In genomic region chr3:16311960-16312451, GRCh38 we compare ENCODE assay signal across 9 cellular contexts. TPM values are rescaled to one million over a fixed set of nuclear protein-coding genes. Genes with fewer than 3 reads are reported as not detected.
DNase-seq lines count a peak whose midpoint lies in the region; ATAC-seq, FAIRE-seq and TF ChIP-seq lines count a peak whose summit lies in the region.
"Had no signal": no experiment of that assay in that cellular context is flagged by ENCODE, and none has a peak within 500 bp of the region (broad histone marks: within the 10 kb centered on the region; RNA-seq: fewer than 3 reads in every experiment).

No MANE protein-coding gene starts in this region.

- no peak overlapping the region for H3K18ac ChIP-seq in IMR-90 (ENCODE audit: low read depth, low read length)

- no peak overlapping the region for H3K23ac ChIP-seq in IMR-90 (ENCODE audit: low read depth, low read length)

- H3K4me2 ChIP-seq in IMR-90 (ENCODE audit: low read depth, low read length) = no peak overlapping the region

- H2BK15ac ChIP-seq in IMR-90 (ENCODE audit: low read depth, low read length) = no peak overlapping the region

- CTCF ChIA-PET in CD8-positive, alpha-beta T cell (lab: Charles Lee) = interaction anchor here (1.0 to 14.8 kb wide), 7 partner anchors 7 to 238 kb away, joined by 3 to 388 read pairs (median 5); no protein-coding TSS in a partner anchor
- CTCF ChIA-PET in IMR-90 (lab: Yijun Ruan, JAX) = no interaction called here

- TF ChIP-seq CTCF in CD8-positive, alpha-beta T cell (IDR thresholded peaks at IDR 0.05) = no peak
- TF ChIP-seq CTCF in IMR-90 (conservative IDR thresholded peaks at IDR 0.05; ENCODE audit: low read depth, low read length) (no peak), D721Med (IDR thresholded peaks at IDR 0.05; ENCODE audit: insufficient read depth, missing control alignments) (no peak)

- H2BK20ac ChIP-seq in IMR-90 (ENCODE audit: low read depth, low read length) = no peak overlapping the region

- in situ Hi-C loops in IMR-90 (cut with MboI; ENCODE audit: low sequenced_read_pairs) = no loop called here

- H2AK9ac ChIP-seq in IMR-90 (replicated peaks; ENCODE audit: low read depth, low read length, poor library complexity) = peak overlapping the region; percentile 26

- H3K9ac ChIP-seq in IMR-90 (ENCODE audit: low read depth, low read length) = no peak overlapping the region

- H3K27me3 Mint-ChIP-seq in CD8-positive, alpha-beta T cell (ENCODE audit: low read depth) = no peaks in the 10 kb centered on the region

- no peak for TF ChIP-seq RAD21 in IMR-90 (IDR thresholded peaks at IDR 0.05; ENCODE audit: low read length)

- ATAC-seq in CD8-positive, alpha-beta T cell = peak; percentile 51
- ATAC-seq in GM19468 (IDR thresholded peaks at IDR 0.05; ENCODE audit: extremely low read depth, unreplicated experiment) (peak; percentile 58), IMR-90 (ENCODE audit: low read depth) (no peak)

- no peaks in the 10 kb centered on the region for H3K9me3 Mint-ChIP-seq in CD8-positive, alpha-beta T cell

- no peak overlapping the region for H4K91ac ChIP-seq in IMR-90 (ENCODE audit: insufficient read depth, low read depth, low read length)

- peaks cover 32% of the 10 kb centered on the region for H3K36me3 ChIP-seq in CD8-positive, alpha-beta T cell (ENCODE audit: insufficient read depth, low read length)
- peaks cover 27% of the 10 kb centered on the region for H3K36me3 ChIP-seq in IMR-90 (ENCODE audit: control insufficient read depth, insufficient read depth, low read length)

- no peak for TF ChIP-seq POLR2A in IMR-90 (IDR thresholded peaks at IDR 0.05; ENCODE audit: low read depth, low read length)

- no peaks in the 10 kb centered on the region for H4K20me1 ChIP-seq in IMR-90 (ENCODE audit: insufficient read depth, low read length)

- no peak overlapping the region for H2BK120ac ChIP-seq in IMR-90 (ENCODE audit: low read depth, low read length)

- FAIRE-seq in D721Med (lab: Jason Lieb, UNC) = no peak
- FAIRE-seq: endometrium had no signal

- H3K4me1 Mint-ChIP-seq in CD8-positive, alpha-beta T cell (ENCODE audit: low read depth) = peaks cover 92% of the 10 kb centered on the region

- DNase-seq in CD8-positive, alpha-beta T cell = peak in 6 of 7 experiments; percentile 37 to 76 (median 56)
- no peak for DNase-seq in IMR-90
- DNase-seq in activated effector memory CD4-positive, alpha-beta T cell treated with anti-CD3 and anti-CD28 coated beads, Interleukin-2, amount 50 U/mL, for 16 hours = peak; percentile 80
- DNase-seq in lung microvascular endothelial cell (ENCODE audit: low read depth in 2 of 2) = peak; percentile 62 to 65
- DNase-seq in RKO (ENCODE audit: low spot score) = no peak
- DNase-seq in SW480 (ENCODE audit: low spot score) = no peak
- no peak for DNase-seq in D721Med (ENCODE audit: insufficient read length, low spot score)

- intact Hi-C loops in CD8-positive, alpha-beta T cell (cut with DNase I, micrococcal nuclease) = no loop called here
- intact Hi-C loops in IMR-90 (cut with micrococcal nuclease) = no loop called here

- peak overlapping the region; percentile 23 for H3K4me3 ChIP-seq in CD8-positive, alpha-beta T cell (ENCODE audit: low read depth, low read length)
- H3K4me3 ChIP-seq in IMR-90 (ENCODE audit: insufficient read depth, low read depth, low read length) = no peak overlapping the region

- no peak overlapping the region for H4K8ac ChIP-seq in IMR-90 (ENCODE audit: low read depth in 2 of 2, low read length in 2 of 2)

- H3K14ac ChIP-seq in IMR-90 (replicated peaks; ENCODE audit: low read depth, low read length) = no peak overlapping the region

- no peak overlapping the region for H2BK5ac ChIP-seq in IMR-90 (ENCODE audit: low read depth, low read length, poor library complexity, severe bottlenecking)

- H3K9me1 ChIP-seq in IMR-90 (ENCODE audit: insufficient read depth, low read length) = peaks cover 26% of the 10 kb centered on the region

- no peaks in the 10 kb centered on the region for H3K27me3 ChIP-seq in CD8-positive, alpha-beta T cell (ENCODE audit: insufficient read depth, low read length)
- H3K27me3 ChIP-seq in IMR-90 (ENCODE audit: control insufficient read depth, insufficient read depth, low read length) = no peaks in the 10 kb centered on the region

- dilution Hi-C loops in IMR-90 (cut with HindIII; ENCODE audit: low sequenced_read_pairs, unreplicated experiment) = no loop called here

- no peak overlapping the region for H4K5ac ChIP-seq in IMR-90 (ENCODE audit: low read depth, low read length)

- no peak overlapping the region for H2AFZ ChIP-seq in IMR-90 (replicated peaks; ENCODE audit: low read length, poor library complexity)

- H3K27ac ChIP-seq in CD8-positive, alpha-beta T cell (ENCODE audit: low read depth, low read length) = peak overlapping the region; percentile 46
- H3K27ac ChIP-seq in IMR-90 (ENCODE audit: insufficient read depth, low read length) = no peak overlapping the region

- H3K56ac ChIP-seq in IMR-90 (ENCODE audit: extremely low read depth, insufficient read depth, low read length) = no peak overlapping the region

- peak overlapping the region; percentile 95 for H3K27ac Mint-ChIP-seq in CD8-positive, alpha-beta T cell

- peaks cover 5 to 30% of the 10 kb centered on the region in 2 experiments; a peak in 3 of 4 replicates for H3K79me1 ChIP-seq in IMR-90 (ENCODE audit: low read depth in 1 of 2, low read length in 2 of 2)

- peaks cover 94% of the 10 kb centered on the region for H3K4me1 ChIP-seq in CD8-positive, alpha-beta T cell (ENCODE audit: insufficient read depth, low read length)
- peaks cover 4% of the 10 kb centered on the region; the same call in 1 of the 2 replicates for H3K4me1 ChIP-seq in IMR-90 (ENCODE audit: control insufficient read depth, insufficient read depth, low read length)

- H2AK5ac ChIP-seq in IMR-90 (ENCODE audit: low read depth, low read length) = no peak overlapping the region

- peaks cover 88% of the 10 kb centered on the region for H3K36me3 Mint-ChIP-seq in CD8-positive, alpha-beta T cell

- no peaks in the 10 kb centered on the region for H3K9me3 ChIP-seq in CD8-positive, alpha-beta T cell (ENCODE audit: low read length)
- no peaks in the 10 kb centered on the region for H3K9me3 ChIP-seq in IMR-90 (ENCODE audit: control insufficient read depth, insufficient read depth, low read length)

- no TSS peak for BruUV-seq in IMR-90 (replicated peaks; lab: Mats Ljungman, UMichigan)

- H3K4me3 Mint-ChIP-seq in CD8-positive, alpha-beta T cell = peak overlapping the region; percentile 68

- H3K4ac ChIP-seq in IMR-90 (ENCODE audit: low read depth, low read length) = no peak overlapping the region

- 72% methylated on average over 2 of the region's 6 CpGs; no CpG with 5 or more reads in 1 of the 2 experiments for WGBS in IMR-90 (ENCODE audit: extremely low coverage in 2 of 2, insufficient read length in 1 of 2), 2 experiments

- POLR2A ChIA-PET in CD8-positive, alpha-beta T cell (lab: Charles Lee) = interaction anchor here (0.8 to 9.2 kb wide), 10 partner anchors 8 to 200 kb away, joined by 3 to 128 read pairs (median 4); no protein-coding TSS in a partner anchor
- POLR2A ChIA-PET in IMR-90 (lab: Charles Lee; ENCODE audit: unreplicated experiment) = no interaction called here

TF ChIP-seq in IMR-90, 13 proteins besides CTCF, POLR2A, EP300 and RAD21:
- no peak for TF ChIP-seq ELK1 (IDR thresholded peaks at IDR 0.05; ENCODE audit: borderline replicate concordance, low read depth, low read length)
- TF ChIP-seq MAFK (IDR thresholded peaks at IDR 0.05; ENCODE audit: low read depth, low read length) = no peak
- TF ChIP-seq MXI1 (IDR thresholded peaks at IDR 0.05; ENCODE audit: borderline replicate concordance, low read depth, low read length) = no peak
- no peak for TF ChIP-seq RCOR1 (IDR thresholded peaks at IDR 0.05; ENCODE audit: insufficient replicate concordance, low read length)
- no peak for TF ChIP-seq CEBPB (IDR thresholded peaks at IDR 0.05; ENCODE audit: low read depth, low read length)
- no peak for TF ChIP-seq SMC3 (IDR thresholded peaks at IDR 0.05; ENCODE audit: low read depth, low read length)
- TF ChIP-seq BHLHE40 (IDR thresholded peaks at IDR 0.05; ENCODE audit: low read depth, low read length) = no peak
- TF ChIP-seq MAZ (IDR thresholded peaks at IDR 0.05; ENCODE audit: borderline replicate concordance, low read depth, low read length) = no peak
- no peak for TF ChIP-seq NFE2L2 (IDR thresholded peaks at IDR 0.05; ENCODE audit: low read depth, low read length)
- TF ChIP-seq USF2 (IDR thresholded peaks at IDR 0.05; ENCODE audit: low read depth, low read length) = no peak
- no peak for TF ChIP-seq CHD1 (IDR thresholded peaks at IDR 0.05; ENCODE audit: low read depth, low read length)
- no peak for TF ChIP-seq RFX5 (IDR thresholded peaks at IDR 0.05; ENCODE audit: low read depth, low read length)
- TF ChIP-seq FOS (IDR thresholded peaks at IDR 0.05; ENCODE audit: low read depth, low read length) = no peak

RNA-seq across cellular contexts. Expression of gene OXNAD1, which starts 47.0 kb away (rescaled TPM):
- total RNA-seq in CD8-positive, alpha-beta T cell = 100 to 1,000 TPM; 156 TPM
- total RNA-seq in IMR-90 (2012; rRNA removed) = 11.1 and 11.3 TPM in 2 replicates
- 5.0 and 6.2 TPM in 2 replicates for polyA plus RNA-seq in IMR-90 (2012; rRNA removed)
- polyA plus RNA-seq in IMR-90 (2012; cell fraction: cytosol; rRNA removed) = 2.7 and 3.5 TPM in 2 replicates
- polyA plus RNA-seq in IMR-90 (2012; cell fraction: nucleus; rRNA removed; ENCODE audit: low replicate concordance) = 2.0 and 4.6 TPM in 2 replicates
- total RNA-seq in lung microvascular endothelial cell = 5.9 and 16.3 TPM in 2 replicates

RNA-seq across cellular contexts. Expression of gene DPH3, which starts 47.3 kb away (rescaled TPM):
- total RNA-seq in CD8-positive, alpha-beta T cell = 10 to 100 TPM in 1 of 2 experiments, 1 to 10 TPM in 1; 9.7 to 13.9 TPM
- total RNA-seq in IMR-90 (2012; rRNA removed) (32.1 and 34.4 TPM in 2 replicates), lung microvascular endothelial cell (17.9 and 29.8 TPM in 2 replicates)
- 11.4 and 12.9 TPM in 2 replicates for polyA plus RNA-seq in IMR-90 (2012; rRNA removed)
- 3.8 and 5.9 TPM in 2 replicates for polyA plus RNA-seq in IMR-90 (2012; cell fraction: cytosol; rRNA removed)
- polyA plus RNA-seq in IMR-90 (2012; cell fraction: nucleus; rRNA removed; ENCODE audit: low replicate concordance) = 0.71 and 4.2 TPM in 2 replicates

Comparison
In these comparisons a context has a peak if more than half of its experiments do, and no peak if none do; other contexts are left out.
1. DNase-seq: peak in CD8-positive, alpha-beta T cell (6 of 7), activated effector memory CD4-positive, alpha-beta T cell treated with anti-CD3 and anti-CD28 coated beads, Interleukin-2, amount 50 U/mL, for 16 hours (single experiment) and lung microvascular endothelial cell (2 of 2); none in IMR-90 (single experiment), RKO (single experiment), SW480 (single experiment) and D721Med (single experiment).